8 cellular contexts compared by ENCODE assay signal in genomic region chr11:64924910-64925284, GRCh38. TPM values are rescaled to one million over a fixed set of nuclear protein-coding genes. Genes with fewer than 3 reads are reported as not detected.
DNase-seq lines count a peak whose midpoint lies in the region; ATAC-seq and TF ChIP-seq lines count a peak whose summit lies in the region.

No MANE protein-coding gene starts in this region.

- H2AFZ ChIP-seq in fibroblast of lung (ENCODE audit: low read length), result no peak overlapping the region
- peak overlapping the region; percentile 99 for H2AFZ ChIP-seq in osteoblast (ENCODE audit: low read length)

- H3K4me2 ChIP-seq in fibroblast of lung (ENCODE audit: extremely low read depth, insufficient read depth, low read length) (peak overlapping the region; percentile 79), osteoblast (ENCODE audit: insufficient read depth, low read length) (peak overlapping the region; percentile 96)

- H3K4me1 ChIP-seq in fibroblast of lung (ENCODE audit: control insufficient read depth, extremely low read depth, insufficient read depth, low read length) (peaks cover 6% of the 10 kb centered on the region), osteoblast (ENCODE audit: insufficient read depth, low read length) (peaks cover 9% of the 10 kb centered on the region)

- H3K27me3 ChIP-seq in fibroblast of lung (ENCODE audit: control insufficient read depth, insufficient read depth, low read length), result no peaks in the 10 kb centered on the region
- no peaks in the 10 kb centered on the region for H3K27me3 ChIP-seq in osteoblast (ENCODE audit: insufficient read depth, low read length)

- H4K20me1 ChIP-seq in fibroblast of lung (ENCODE audit: control insufficient read depth, extremely low read depth, insufficient read depth, low read length) (no peaks in the 10 kb centered on the region), osteoblast (ENCODE audit: insufficient read depth, low read length) (no peaks in the 10 kb centered on the region)

- H3K9me3 ChIP-seq in fibroblast of lung (ENCODE audit: control insufficient read depth, insufficient read depth, low read depth, low read length) (no peaks in the 10 kb centered on the region), osteoblast (ENCODE audit: low read depth, low read length) (no peaks in the 10 kb centered on the region)

- ATAC-seq in GM19467 (IDR thresholded peaks at IDR 0.05; ENCODE audit: unreplicated experiment) (peak; percentile 7), HG02852 (IDR thresholded peaks at IDR 0.05; ENCODE audit: unreplicated experiment) (no peak), HG03460 (IDR thresholded peaks at IDR 0.05; ENCODE audit: unreplicated experiment) (no peak)

- H3K36me3 ChIP-seq in fibroblast of lung (ENCODE audit: control insufficient read depth, insufficient read depth, low read length), result peaks cover 5% of the 10 kb centered on the region
- H3K36me3 ChIP-seq in osteoblast (ENCODE audit: insufficient read depth, low read length), result peaks cover 10% of the 10 kb centered on the region

- TF ChIP-seq CTCF in VCaP (conservative IDR thresholded peaks at IDR 0.05) (no peak), fibroblast of lung (conservative IDR thresholded peaks at IDR 0.05 in 1 of 2, IDR thresholded peaks at IDR 0.05 in 1 of 2; ENCODE audit: low read depth in 1 of 2, low read length in 2 of 2) (no peak), osteoblast (IDR thresholded peaks at IDR 0.05; ENCODE audit: extremely low read depth, low read depth, low read length) (no peak)

- H3K79me2 ChIP-seq in fibroblast of lung (ENCODE audit: control insufficient read depth, insufficient read depth, low read length) (no peaks in the 10 kb centered on the region), osteoblast (ENCODE audit: insufficient read depth, low read length) (peaks cover 20% of the 10 kb centered on the region)

- H3K27ac ChIP-seq in VCaP (peak overlapping the region; percentile 89), fibroblast of lung (ENCODE audit: insufficient read depth, low read length) (peak overlapping the region; percentile 76), osteoblast (ENCODE audit: low read depth, low read length) (peak overlapping the region; percentile 79)

- peak; percentile 62 for DNase-seq in 8988T
- DNase-seq in fibroblast of lung (ENCODE audit: low read depth in 2 of 2), result no peak
- peak; percentile 94 for DNase-seq in osteoblast (ENCODE audit: insufficient read length, low spot score, missing footprints)
- no peak for DNase-seq in retina

- peak overlapping the region; percentile 47 to 95 (median 69) for H3K4me3 ChIP-seq in fibroblast of lung (replicated peaks in 1 of 4; ENCODE audit: control extremely low read depth in 1 of 4, insufficient read depth in 1 of 4, low read depth in 3 of 4, low read length in 4 of 4)
- H3K4me3 ChIP-seq in osteoblast (ENCODE audit: insufficient read depth, low read length), result peak overlapping the region; percentile 97

- H3K9ac ChIP-seq in fibroblast of lung (ENCODE audit: insufficient read depth, low read length), result peak overlapping the region; percentile 69

RNA-seq across cellular contexts. Expression of gene PPP2R5B, which starts 0.4 kb away (rescaled TPM):
- total RNA-seq in fibroblast of lung (6.2 and 12.1 TPM in 2 replicates), osteoblast (6.2 and 6.8 TPM in 2 replicates)
- 10.9 and 12.4 TPM in 2 replicates for polyA plus RNA-seq in fibroblast of lung
- polyA plus RNA-seq in fibroblast of lung (2012), result 13.2 and 14.5 TPM in 2 replicates
- polyA minus RNA-seq in fibroblast of lung (ENCODE audit: low replicate concordance), result 13.4 and 24.2 TPM in 2 replicates

RNA-seq across cellular contexts. Expression of gene ATG2A, which starts 7.9 kb away (rescaled TPM):
- 7.4 and 9.9 TPM in 2 replicates for total RNA-seq in fibroblast of lung
- 3.1 and 5.1 TPM in 2 replicates for polyA plus RNA-seq in fibroblast of lung
- 9.5 and 15.8 TPM in 2 replicates for polyA plus RNA-seq in fibroblast of lung (2012)
- polyA minus RNA-seq in fibroblast of lung (ENCODE audit: low replicate concordance), result 14.8 and 32.3 TPM in 2 replicates
- total RNA-seq in osteoblast, result 20.0 and 25.7 TPM in 2 replicates

RNA-seq across cellular contexts. Expression of gene GPHA2, which starts 10.8 kb away (rescaled TPM):
- total RNA-seq in fibroblast of lung (not detected in 2 replicates), osteoblast (not detected in 2 replicates)
- polyA plus RNA-seq in fibroblast of lung, result not detected in 2 replicates
- not detected in 2 replicates for polyA plus RNA-seq in fibroblast of lung (2012)
- not detected in 2 replicates for polyA minus RNA-seq in fibroblast of lung (ENCODE audit: low replicate concordance)

RNA-seq across cellular contexts. Expression of gene EHD1, which starts 46.5 kb away (rescaled TPM):
- 40.8 and 71.3 TPM in 2 replicates for total RNA-seq in fibroblast of lung
- 240 and 248 TPM in 2 replicates for polyA plus RNA-seq in fibroblast of lung
- polyA plus RNA-seq in fibroblast of lung (2012), result 181 and 192 TPM in 2 replicates
- 634 and 716 TPM in 2 replicates for polyA minus RNA-seq in fibroblast of lung (ENCODE audit: low replicate concordance)
- total RNA-seq in osteoblast, result 51.3 and 51.4 TPM in 2 replicates

RNA-seq across cellular contexts. Expression of gene MAJIN, which starts 47.0 kb away (rescaled TPM):
- not detected in 2 replicates for total RNA-seq in fibroblast of lung
- not detected in 2 replicates for polyA plus RNA-seq in fibroblast of lung
- polyA plus RNA-seq in fibroblast of lung (2012), result not detected in 2 replicates
- polyA minus RNA-seq in fibroblast of lung (ENCODE audit: low replicate concordance), result not detected in 2 replicates
- not detected in 2 replicates for total RNA-seq in osteoblast

Comparison
In these comparisons a context has a peak if more than half of its experiments do, and no peak if none do; other contexts are left out.
1. DNase-seq: peak in 8988T (single experiment) and osteoblast (single experiment); none in fibroblast of lung (0 of 2) and retina (single experiment).
2. Peak in every context shown above with its lines, with median percentiles within 50 percentile points of each other: H3K27ac ChIP-seq.